In the genomic region with DNA sequence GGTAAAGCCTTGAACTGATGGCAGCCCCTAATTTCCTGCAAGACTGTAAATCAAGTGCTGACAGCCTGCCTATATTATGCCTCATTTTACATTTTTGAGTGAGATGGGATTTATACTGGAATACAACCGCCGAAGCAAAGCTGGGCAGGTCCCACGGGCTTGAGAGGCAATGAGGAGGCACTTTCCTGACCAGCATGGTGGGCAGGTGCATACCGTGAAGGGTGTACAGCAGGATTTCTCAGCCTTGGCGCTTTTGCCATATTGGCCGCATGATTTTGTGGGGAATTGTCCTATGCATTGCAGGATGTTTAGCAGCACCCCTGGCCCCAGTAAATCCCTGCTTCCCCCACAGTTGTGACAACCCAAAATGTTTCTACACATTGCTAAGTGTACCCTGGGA, we compare ENCODE assay signal across 1 cellular context.
TF ChIP-seq lines count a peak whose summit lies in the region.

No MANE protein-coding gene starts in this region.

TF ChIP-seq in GM23338, 12 proteins besides CTCF, POLR2A, EP300 and RAD21:
- TF ChIP-seq ZNF462 (CRISPR knock-in tag; IDR thresholded peaks at IDR 0.05): no peak
- no peak for TF ChIP-seq ZNF331 (CRISPR knock-in tag; IDR thresholded peaks at IDR 0.05; ENCODE audit: low read depth)
- TF ChIP-seq EZH2phosphoT487 (IDR thresholded peaks at IDR 0.05; ENCODE audit: unreplicated experiment): no peak
- TF ChIP-seq ETS1 (IDR thresholded peaks at IDR 0.05): no peak
- TF ChIP-seq POLR2AphosphoS5 (IDR thresholded peaks at IDR 0.05; ENCODE audit: low read depth): no peak
- TF ChIP-seq, protein P1, sequence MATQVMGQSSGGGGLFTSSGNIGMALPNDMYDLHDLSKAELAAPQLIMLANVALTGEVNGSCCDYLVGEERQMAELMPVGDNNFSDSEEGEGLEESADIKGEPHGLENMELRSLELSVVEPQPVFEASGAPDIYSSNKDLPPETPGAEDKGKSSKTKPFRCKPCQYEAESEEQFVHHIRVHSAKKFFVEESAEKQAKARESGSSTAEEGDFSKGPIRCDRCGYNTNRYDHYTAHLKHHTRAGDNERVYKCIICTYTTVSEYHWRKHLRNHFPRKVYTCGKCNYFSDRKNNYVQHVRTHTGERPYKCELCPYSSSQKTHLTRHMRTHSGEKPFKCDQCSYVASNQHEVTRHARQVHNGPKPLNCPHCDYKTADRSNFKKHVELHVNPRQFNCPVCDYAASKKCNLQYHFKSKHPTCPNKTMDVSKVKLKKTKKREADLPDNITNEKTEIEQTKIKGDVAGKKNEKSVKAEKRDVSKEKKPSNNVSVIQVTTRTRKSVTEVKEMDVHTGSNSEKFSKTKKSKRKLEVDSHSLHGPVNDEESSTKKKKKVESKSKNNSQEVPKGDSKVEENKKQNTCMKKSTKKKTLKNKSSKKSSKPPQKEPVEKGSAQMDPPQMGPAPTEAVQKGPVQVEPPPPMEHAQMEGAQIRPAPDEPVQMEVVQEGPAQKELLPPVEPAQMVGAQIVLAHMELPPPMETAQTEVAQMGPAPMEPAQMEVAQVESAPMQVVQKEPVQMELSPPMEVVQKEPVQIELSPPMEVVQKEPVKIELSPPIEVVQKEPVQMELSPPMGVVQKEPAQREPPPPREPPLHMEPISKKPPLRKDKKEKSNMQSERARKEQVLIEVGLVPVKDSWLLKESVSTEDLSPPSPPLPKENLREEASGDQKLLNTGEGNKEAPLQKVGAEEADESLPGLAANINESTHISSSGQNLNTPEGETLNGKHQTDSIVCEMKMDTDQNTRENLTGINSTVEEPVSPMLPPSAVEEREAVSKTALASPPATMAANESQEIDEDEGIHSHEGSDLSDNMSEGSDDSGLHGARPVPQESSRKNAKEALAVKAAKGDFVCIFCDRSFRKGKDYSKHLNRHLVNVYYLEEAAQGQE (IDR thresholded peaks at IDR 0.05; ENCODE audit: unreplicated experiment): no peak
- TF ChIP-seq ZNF114 (CRISPR knock-in tag; IDR thresholded peaks at IDR 0.05): no peak
